Comparison of ENCODE assay signal across 1 cellular context in genomic region chr12:120470150-120470817, GRCh38.
A peak's percentile ranks its signal among the peaks of the same experiment; 100 is the strongest.
TF ChIP-seq lines count a peak whose summit lies in the region.

No MANE protein-coding gene starts in this region.

TF ChIP-seq in K562, 482 proteins besides CTCF, POLR2A, EP300 and RAD21 (continued from another document):
- no peak for TF ChIP-seq RNF219 (CRISPR knock-in tag; IDR thresholded peaks at IDR 0.05)
- peak; percentile 63 for TF ChIP-seq SAP30 (IDR thresholded peaks at IDR 0.05; ENCODE audit: borderline replicate concordance, insufficient read depth, low read depth, low read length, poor library complexity, severe bottlenecking)
- TF ChIP-seq TFAP4 (CRISPR knock-in tag; IDR thresholded peaks at IDR 0.05; ENCODE audit: borderline replicate concordance): no peak; the same call in 1 of the 2 replicates
- TF ChIP-seq CAMTA2 (CRISPR knock-in tag; conservative IDR thresholded peaks at IDR 0.05): no peak
- TF ChIP-seq SMARCA4 (IDR thresholded peaks at IDR 0.05): no peak
- TF ChIP-seq CREB3 (tag; conservative IDR thresholded peaks at IDR 0.05; ENCODE audit: low read depth): 0 out of 2 replicates have a peak, but pooled peaks have one; percentile 2
- TF ChIP-seq EGR1 (conservative IDR thresholded peaks at IDR 0.05): no peak
- TF ChIP-seq GATA2 (CRISPR knock-in tag; IDR thresholded peaks at IDR 0.05): no peak
- TF ChIP-seq NELFE (IDR thresholded peaks at IDR 0.05; ENCODE audit: insufficient read depth, insufficient read length): no peak
- TF ChIP-seq MAX (CRISPR knock-in tag; IDR thresholded peaks at IDR 0.05): no peak
- TF ChIP-seq ARID2 (IDR thresholded peaks at IDR 0.05): 0 out of 2 replicates have a peak, but pooled peaks have one; percentile 1
- TF ChIP-seq USF1 (CRISPR knock-in tag; IDR thresholded peaks at IDR 0.05): 0 out of 2 replicates have a peak, but pooled peaks have one; percentile 23
- TF ChIP-seq NR2C1 (IDR thresholded peaks at IDR 0.05): no peak; the same call in 1 of the 2 replicates
- peak; percentile 15; the same call in 1 of the 2 replicates for TF ChIP-seq NR2C1 (tag; IDR thresholded peaks at IDR 0.05)
- TF ChIP-seq, protein P1, sequence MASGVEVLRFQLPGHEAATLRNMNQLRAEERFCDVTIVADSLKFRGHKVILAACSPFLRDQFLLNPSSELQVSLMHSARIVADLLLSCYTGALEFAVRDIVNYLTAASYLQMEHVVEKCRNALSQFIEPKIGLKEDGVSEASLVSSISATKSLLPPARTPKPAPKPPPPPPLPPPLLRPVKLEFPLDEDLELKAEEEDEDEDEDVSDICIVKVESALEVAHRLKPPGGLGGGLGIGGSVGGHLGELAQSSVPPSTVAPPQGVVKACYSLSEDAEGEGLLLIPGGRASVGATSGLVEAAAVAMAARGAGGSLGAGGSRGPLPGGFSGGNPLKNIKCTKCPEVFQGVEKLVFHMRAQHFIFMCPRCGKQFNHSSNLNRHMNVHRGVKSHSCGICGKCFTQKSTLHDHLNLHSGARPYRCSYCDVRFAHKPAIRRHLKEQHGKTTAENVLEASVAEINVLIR (CRISPR knock-in tag; IDR thresholded peaks at IDR 0.05): no peak
